In genomic region chr2:715038-715437, GRCh38 we compare ENCODE assay signal across 13 cellular contexts. TPM values are rescaled to one million over a fixed set of nuclear protein-coding genes. Genes with fewer than 3 reads are reported as not detected.
DNase-seq lines count a peak whose midpoint lies in the region; ATAC-seq, FAIRE-seq and TF ChIP-seq lines count a peak whose summit lies in the region.
"Had no signal": no experiment of that assay in that cellular context is flagged by ENCODE, and none has a peak within 500 bp of the region (broad histone marks: within the 10 kb centered on the region; RNA-seq: fewer than 3 reads in every experiment).

No MANE protein-coding gene starts in this region.

- no peaks in the 10 kb centered on the region for H3K9me3 ChIP-seq in BLaER1 treated with 17β-estradiol and CSF1 and Interleukin-3, amounts not matched to agents 10 nM and 100 nM (replicated peaks in 1 of 11)
- no peaks in the 10 kb centered on the region for H3K9me3 ChIP-seq in KOPT-K1 (ENCODE audit: insufficient read depth, low read length, poor library complexity, severe bottlenecking)
- no peaks in the 10 kb centered on the region for H3K9me3 ChIP-seq in H1 (ENCODE audit: insufficient read depth in 2 of 2, low read depth in 1 of 2, low read length in 1 of 2)
- no peaks in the 10 kb centered on the region for H3K9me3 ChIP-seq in WERI-Rb-1 (ENCODE audit: severe bottlenecking)
- H3K9me3 ChIP-seq: Peyer's patch had no signal

- H3K27ac ChIP-seq in BLaER1 treated with 17β-estradiol and CSF1 and Interleukin-3, amounts not matched to agents 10 nM and 100 nM, result peak overlapping the region in 1 of 11 experiments; percentile 16; a peak in 1 of 22 replicates
- H3K27ac ChIP-seq in KOPT-K1 (ENCODE audit: low read depth, low read length, poor library complexity, severe bottlenecking) (peak overlapping the region; percentile 12), H1 (ENCODE audit: low read depth, low read length) (no peak overlapping the region), WERI-Rb-1 (no peak overlapping the region)
- H3K27ac ChIP-seq: C4-2B, Peyer's patch had no signal

- POLR2A ChIA-PET in H1 (lab: Charles Lee; ENCODE audit: partially characterized antibody), result interaction anchor here (2.6 kb wide), 1 partner anchor 15 kb away, joined by 14 read pairs; no protein-coding TSS in a partner anchor

- FAIRE-seq in H1 (lab: Jason Lieb, UNC), result no peak
- FAIRE-seq: H54 had no signal

- H2AFZ ChIP-seq in H1 (ENCODE audit: low read length), result 0 out of 2 replicates have a peak overlapping the region, but pooled peaks have one; percentile 58

- 0 out of 22 replicates have a peak, but pooled peaks cover 0 to 6% (median 0%) of the 10 kb centered on the region in 11 experiments for H4K20me1 ChIP-seq in BLaER1 treated with 17β-estradiol and CSF1 and Interleukin-3, amounts not matched to agents 10 nM and 100 nM
- H4K20me1 ChIP-seq in H1 (replicated peaks in 1 of 2; ENCODE audit: control insufficient read depth in 1 of 2, insufficient read depth in 2 of 2, low read length in 2 of 2), result no peaks in the 10 kb centered on the region

- peaks cover 3 to 35% (median 28%) of the 10 kb centered on the region in 10 experiments; a peak in 17 of 20 replicates for H3K4me1 ChIP-seq in BLaER1 treated with 17β-estradiol and CSF1 and Interleukin-3, amounts not matched to agents 10 nM and 100 nM
- H3K4me1 ChIP-seq in H1 (replicated peaks in 1 of 4; ENCODE audit: control insufficient read depth in 3 of 4, insufficient read depth in 4 of 4, low read length in 3 of 4), result peaks cover 0 to 10% (median 4%) of the 10 kb centered on the region in 4 experiments; a peak in 4 of 7 replicates
- H3K4me1 ChIP-seq: Peyer's patch had no signal

- CTCF ChIA-PET in H1 (lab: Charles Lee; ENCODE audit: partially characterized antibody), result interaction anchor here (0.6 to 6.2 kb wide), 59 partner anchors 9 to 835 kb away, joined by 3 to 59 read pairs (median 4); no protein-coding TSS in a partner anchor

- H3K4me2 ChIP-seq in BLaER1 treated with 17β-estradiol and CSF1 and Interleukin-3, amounts not matched to agents 10 nM and 100 nM, result peak overlapping the region in 9 of 11 experiments; percentile 51 to 81 (median 76); a peak in 16 of 22 replicates
- no peak overlapping the region; a peak in 1 of 4 replicates for H3K4me2 ChIP-seq in H1 (ENCODE audit: insufficient read depth in 1 of 2, low read depth in 2 of 2, low read length in 2 of 2)

- H4K8ac ChIP-seq in H1 (ENCODE audit: extremely low read depth, insufficient read depth, low read length), result no peak overlapping the region

- TF ChIP-seq CTCF in H1 (IDR thresholded peaks at IDR 0.05; ENCODE audit: control extremely low read depth in 1 of 3, insufficient read depth in 1 of 3, low read depth in 1 of 3, low read length in 3 of 3), result no peak
- TF ChIP-seq CTCF in WERI-Rb-1 (IDR thresholded peaks at IDR 0.05; ENCODE audit: low read depth, low read length), result no peak

- H4K5ac ChIP-seq in H1 (ENCODE audit: insufficient read length, low read depth, low read length), result no peak overlapping the region

- H3K14ac ChIP-seq in H1 (ENCODE audit: insufficient read length), result no peak overlapping the region

- no peak for TF ChIP-seq EP300 in H1 (IDR thresholded peaks at IDR 0.05; ENCODE audit: borderline replicate concordance in 1 of 2, low read depth in 2 of 2, low read length in 2 of 2)

- H2BK20ac ChIP-seq in H1 (ENCODE audit: low read length), result no peak overlapping the region

- no peak for TF ChIP-seq RAD21 in H1 (IDR thresholded peaks at IDR 0.05 in 1 of 2, conservative IDR thresholded peaks at IDR 0.05 in 1 of 2; ENCODE audit: low read depth in 2 of 2, low read length in 2 of 2)

- H2BK15ac ChIP-seq in H1 (ENCODE audit: low read length), result peak overlapping the region; percentile 93

- H3K4ac ChIP-seq in H1 (replicated peaks; ENCODE audit: insufficient read length, low read depth, low read length), result no peak overlapping the region

- TF ChIP-seq POLR2A in H1 (IDR thresholded peaks at IDR 0.05; ENCODE audit: control extremely low read depth in 1 of 2, low read depth in 2 of 2, low read length in 2 of 2), result no peak

- no peaks in the 10 kb centered on the region for H3K36me3 ChIP-seq in BLaER1 treated with 17β-estradiol and CSF1 and Interleukin-3, amounts not matched to agents 10 nM and 100 nM
- no peaks in the 10 kb centered on the region for H3K36me3 ChIP-seq in KOPT-K1 (ENCODE audit: insufficient read depth, low read length)
- no peaks in the 10 kb centered on the region for H3K36me3 ChIP-seq in H1 (ENCODE audit: control insufficient read depth in 2 of 4, insufficient read depth in 4 of 4, low read length in 3 of 4)
- H3K36me3 ChIP-seq in WERI-Rb-1, result no peaks in the 10 kb centered on the region
- H3K36me3 ChIP-seq: Peyer's patch had no signal

- peak overlapping the region; percentile 22; the same call in 1 of the 2 replicates for H2BK5ac ChIP-seq in H1 (ENCODE audit: low read depth, low read length)

- no peak overlapping the region for H3K4me3 ChIP-seq in BLaER1 treated with 17β-estradiol and CSF1 and Interleukin-3, amounts not matched to agents 10 nM and 100 nM
- H3K4me3 ChIP-seq in H1 (ENCODE audit: extremely low read depth in 1 of 4, insufficient read depth in 2 of 4, low read depth in 3 of 4, low read length in 4 of 4), result no peak overlapping the region
- H3K4me3 ChIP-seq in WERI-Rb-1 (ENCODE audit: low read depth, low read length), result no peak overlapping the region
- H3K4me3 ChIP-seq: Peyer's patch had no signal

- peak overlapping the region; percentile 87 for H2BK120ac ChIP-seq in H1 (replicated peaks; ENCODE audit: low read depth, low read length)

- no peak overlapping the region for H3K56ac ChIP-seq in H1 (replicated peaks; ENCODE audit: insufficient read length, low read depth, low read length)

- 0 out of 2 replicates have a peak overlapping the region, but pooled peaks have one; percentile 30 for H2AK5ac ChIP-seq in H1 (ENCODE audit: low read depth, low read length)

- no peaks in the 10 kb centered on the region for H3K79me2 ChIP-seq in H1 (ENCODE audit: control insufficient read depth in 1 of 2, insufficient read depth in 2 of 2, low read length in 2 of 2)

- no peaks in the 10 kb centered on the region for H3K79me1 ChIP-seq in H1 (ENCODE audit: low read depth, low read length)

- WGBS in H1 (ENCODE audit: extremely low coverage in 1 of 2, insufficient coverage in 1 of 2, insufficient read length in 1 of 2, insufficient replicate concordance in 2 of 2, low coverage in 1 of 2, low lambda C conversion rate in 2 of 2, missing lambda C conversion rate in 1 of 2), 2 experiments, result 92% methylated on average over 2 of the region's 2 CpGs; no CpG with 5 or more reads in 1 of the 2 experiments

- H3K18ac ChIP-seq in H1 (ENCODE audit: extremely low read depth, low read length), result no peak overlapping the region

- no peaks in the 10 kb centered on the region; a peak in 1 of 22 replicates for H3K27me3 ChIP-seq in BLaER1 treated with 17β-estradiol and CSF1 and Interleukin-3, amounts not matched to agents 10 nM and 100 nM
- H3K27me3 ChIP-seq in H1 (replicated peaks in 1 of 4; ENCODE audit: control insufficient read depth in 3 of 4, extremely low read depth in 1 of 4, insufficient read depth in 3 of 4, low read length in 3 of 4), result no peaks in the 10 kb centered on the region
- no peaks in the 10 kb centered on the region for H3K27me3 ChIP-seq in WERI-Rb-1 (ENCODE audit: insufficient read depth, low read depth, severe bottlenecking)
- H3K27me3 ChIP-seq: Peyer's patch had no signal

- peak overlapping the region; percentile 81 for H4K91ac ChIP-seq in H1 (replicated peaks; ENCODE audit: insufficient read length, low read length)

- peak; percentile 5 for ATAC-seq in GM21515 (IDR thresholded peaks at IDR 0.05; ENCODE audit: unreplicated experiment)

- H2BK12ac ChIP-seq in H1 (ENCODE audit: low read depth, low read length), result peak overlapping the region; percentile 92; the same call in 1 of the 2 replicates

- H3K23ac ChIP-seq in H1 (ENCODE audit: insufficient read length), result no peak overlapping the region

- H3K9ac ChIP-seq in BLaER1 treated with 17β-estradiol and CSF1 and Interleukin-3, amounts not matched to agents 10 nM and 100 nM, result no peak overlapping the region
- H3K9ac ChIP-seq in H1 (replicated peaks in 1 of 4; ENCODE audit: extremely low read depth in 1 of 4, low read depth in 3 of 4, low read length in 3 of 4), result no peak overlapping the region

- no peak for DNase-seq in H1 (ENCODE audit: low read depth in 1 of 2, low spot score in 2 of 2)
- no peak for DNase-seq in SIG-M5 treated with dmso at 0.1 percent for 504 hours (lab: John Stamatoyannopoulos, UW; ENCODE audit: unreplicated experiment)
- DNase-seq in WERI-Rb-1, result no peak
- DNase-seq in effector CD4-positive, alpha-beta T cell, result no peak
- DNase-seq: GDM1, NCI-H2227 treated with DMSO at 0.1 percent for 48 hours, T-helper 17 cell had no signal

- no peaks in the 10 kb centered on the region for H3K23me2 ChIP-seq in H1 (ENCODE audit: low read depth, low read length)

TF ChIP-seq in H1, 55 proteins besides CTCF, POLR2A, EP300 and RAD21 (continues in another document):
- TF ChIP-seq CTBP2 (IDR thresholded peaks at IDR 0.05; ENCODE audit: borderline replicate concordance, insufficient read depth, insufficient read length, low read length) (no peak), SRF (IDR thresholded peaks at IDR 0.05; ENCODE audit: low read depth, low read length) (no peak)

RNA-seq across cellular contexts. Expression of gene TMEM18, which starts 37.8 kb away (rescaled TPM):
- total RNA-seq in H1 (2021; fragmentation: NEBNext Ultra II Directional; extraction: Animal tissue kit (Norgen Biotek cat#: 25700)), result 22.3 and 27.1 TPM in 2 replicates
- polyA plus RNA-seq in H1 (2011; rRNA removed), result 21.7 and 22.4 TPM in 2 replicates
- 28.4 TPM for polyA plus RNA-seq in H1 (2011; cell fraction: cytosol; rRNA removed)
- polyA plus RNA-seq in H1 (2011; cell fraction: nucleus; rRNA removed), result 32.0 TPM
- polyA plus RNA-seq in H1 (2012, experiment 1 of 2), result 20.0 to 35.4 TPM (median 24.9 TPM) in 4 replicates
- 18.8 TPM for polyA plus RNA-seq in H1 (2012, experiment 2 of 2)
- 46.5 TPM for polyA plus RNA-seq in H1 (2013, experiment 1 of 2)
- 45.9 TPM for polyA plus RNA-seq in H1 (2013, experiment 2 of 2)
- polyA minus RNA-seq in H1 (2011; rRNA and poly(A)+ RNA removed), result 15.2 and 16.4 TPM in 2 replicates
- 13.4 TPM for polyA minus RNA-seq in H1 (2011; cell fraction: cytosol; rRNA and poly(A)+ RNA removed)
- 24.7 TPM for polyA minus RNA-seq in H1 (2011; cell fraction: nucleus; rRNA and poly(A)+ RNA removed)

Comparison
In these comparisons a context has a peak if more than half of its experiments do, and no peak if none do; other contexts are left out.
1. H3K4me2 ChIP-seq: peak in BLaER1 treated with 17β-estradiol and CSF1 and Interleukin-3, amounts not matched to agents 10 nM and 100 nM (9 of 11); none in H1 (0 of 2).